Comparison of ENCODE assay signal across 26 cellular contexts in the genomic region with DNA sequence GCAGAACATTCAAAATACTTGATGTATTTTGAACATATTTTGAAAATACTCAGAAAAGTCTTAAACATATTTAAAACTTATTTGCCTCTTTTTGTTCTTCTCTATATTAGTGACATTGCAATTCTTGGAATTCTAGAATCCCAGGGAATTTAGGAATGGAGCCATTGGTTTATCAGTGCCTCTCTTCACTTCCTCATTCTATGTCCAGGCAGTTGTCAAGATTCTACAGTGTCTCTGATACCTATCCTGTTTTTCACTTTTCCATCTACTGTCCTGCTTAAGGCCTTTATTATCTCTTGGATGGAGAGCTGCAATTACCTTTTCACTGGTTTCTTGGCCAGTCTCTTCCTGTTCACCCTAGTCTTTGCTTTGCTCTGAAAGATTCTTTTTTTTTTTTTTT.
DNase-seq lines count a peak whose midpoint lies in the region; ATAC-seq and TF ChIP-seq lines count a peak whose summit lies in the region.
"Had no signal": no experiment of that assay in that cellular context is flagged by ENCODE, and none has a peak within 500 bp of the region (broad histone marks: within the 10 kb centered on the region; RNA-seq: fewer than 3 reads in every experiment).

No MANE protein-coding gene starts in this region.

- peak overlapping the region; percentile 42 for H3K27ac Mint-ChIP-seq in memory B cell
- no peak overlapping the region for H3K27ac Mint-ChIP-seq in naive thymus-derived CD8-positive, alpha-beta T cell
- H3K27ac Mint-ChIP-seq: HFFc6, IgD-negative memory B cell had no signal

- POLR2A ChIA-PET in naive thymus-derived CD8-positive, alpha-beta T cell (lab: Charles Lee): no interaction called here
- POLR2A ChIA-PET in HEK293T (lab: Yijun Ruan, JAX): no interaction called here

- H3K4me1 Mint-ChIP-seq in memory B cell: peaks cover 4% of the 10 kb centered on the region
- no peaks in the 10 kb centered on the region for H3K4me1 Mint-ChIP-seq in naive thymus-derived CD8-positive, alpha-beta T cell

- peaks cover 34% of the 10 kb centered on the region for H3K4me1 ChIP-seq in cardiac muscle cell (ENCODE audit: low read depth)
- H3K4me1 ChIP-seq in heart right ventricle: peaks cover 0 to 38% (median 20%) of the 10 kb centered on the region in 9 donors
- H3K4me1 ChIP-seq in tibial artery: peaks cover 0 to 34% (median 6%) of the 10 kb centered on the region in 4 donors
- H3K4me1 ChIP-seq: Peyer's patch, SJSA1 had no signal

- TF ChIP-seq CTCF in cardiac muscle cell (IDR thresholded peaks at IDR 0.05; ENCODE audit: low read depth, low read length) (no peak), heart right ventricle (IDR thresholded peaks at IDR 0.05) (no peak), tibial artery (IDR thresholded peaks at IDR 0.05) (no peak)

- H3K4me3 ChIP-seq in cardiac muscle cell: no peak overlapping the region
- no peak overlapping the region for H3K4me3 ChIP-seq in heart right ventricle
- no peak overlapping the region for H3K4me3 ChIP-seq in tibial artery
- H3K4me3 ChIP-seq: MG63, Peyer's patch, SJSA1 had no signal

- H3K27me3 ChIP-seq in cardiac muscle cell (no peaks in the 10 kb centered on the region), heart right ventricle (no peaks in the 10 kb centered on the region), tibial artery (no peaks in the 10 kb centered on the region)
- H3K27me3 ChIP-seq: MG63, Peyer's patch, SJSA1 had no signal

- intact Hi-C loops in Right ventricle myocardium inferior (cut with DNase I): no loop called here
- intact Hi-C loops in heart right ventricle (cut with DNase I): loop anchor here in 2 of 10 donors (10.0 kb wide), 2 partner anchors 59 to 179 kb away; partner anchors contain the start of genes IFT43 (in 1 of the 2) and TGFB3 (in 1 of the 2)
- intact Hi-C loops in tibial artery (cut with DNase I; ENCODE audit: low total_unique reads): no loop called here

- no peak overlapping the region for H3K4me3 Mint-ChIP-seq in memory B cell
- H3K4me3 Mint-ChIP-seq in naive thymus-derived CD8-positive, alpha-beta T cell: no peak overlapping the region
- H3K4me3 Mint-ChIP-seq: CD8-positive, alpha-beta T cell; HFFc6; IgD-negative memory B cell had no signal

- DNase-seq in cardiac muscle cell (ENCODE audit: low read depth in 1 of 2, low spot score in 1 of 2) (no peak), Right ventricle myocardium inferior (ENCODE audit: missing footprints) (no peak), heart right ventricle (no peak), memory B cell (ENCODE audit: low spot score in 2 of 2) (no peak), tibial artery (no peak), NOMO-1 (lab: John Stamatoyannopoulos, UW; ENCODE audit: unreplicated experiment in 2 of 2) (no peak), HEK293T (ENCODE audit: extremely low spot score) (no peak)
- DNase-seq in naive thymus-derived CD8-positive, alpha-beta T cell: no peak
- DNase-seq: AML-193; C1 segment of cervical spinal cord; Calu3; CD8-positive, alpha-beta T cell; DMS153; GF-D8; H7; HFFc6; MG63; NCI-H1417 treated with DMSO at 0.1 percent for 48 hours; NCI-H187; NCI-H226; NCI-H510A treated with DMSO at 0.1 percent for 48 hours; NCI-H748 treated with DMSO at 0.1 percent for 48 hours; NK-92 treated with Interleukin-12 subunit alpha and Interleukin-12 subunit beta, amount 100 ng/mL, for 24 hours; Peyer's patch had no signal

- CTCF ChIA-PET in HEK293T (lab: Yijun Ruan, JAX): no interaction called here

- no peak for ATAC-seq in Right ventricle myocardium inferior
- ATAC-seq in heart right ventricle: no peak
- no peak for ATAC-seq in memory B cell (ENCODE audit: low read depth)
- no peak for ATAC-seq in naive thymus-derived CD8-positive, alpha-beta T cell
- ATAC-seq: CD8-positive, alpha-beta T cell had no signal

- no peaks in the 10 kb centered on the region for H3K36me3 ChIP-seq in cardiac muscle cell
- peaks cover 0 to 27% (median 0%) of the 10 kb centered on the region in 9 donors for H3K36me3 ChIP-seq in heart right ventricle
- peaks cover 0 to 13% (median 0%) of the 10 kb centered on the region in 3 donors for H3K36me3 ChIP-seq in tibial artery
- H3K36me3 ChIP-seq: MG63, Peyer's patch, SJSA1 had no signal

- no peaks in the 10 kb centered on the region for H3K9me3 Mint-ChIP-seq in memory B cell
- no peaks in the 10 kb centered on the region for H3K9me3 Mint-ChIP-seq in naive thymus-derived CD8-positive, alpha-beta T cell
- H3K9me3 Mint-ChIP-seq: CD8-positive, alpha-beta T cell; HFFc6; IgD-negative memory B cell had no signal

- H3K27ac ChIP-seq in cardiac muscle cell (peak overlapping the region; percentile 82), heart right ventricle (peak overlapping the region in 7 of 10 donors; percentile 12 to 84 (median 69)), tibial artery (peak overlapping the region; percentile 36 to 41)
- H3K27ac ChIP-seq: Peyer's patch, SJSA1 had no signal

- H3K9me3 ChIP-seq in cardiac muscle cell (ENCODE audit: low read depth) (no peaks in the 10 kb centered on the region), heart right ventricle (peaks cover 0 to 2% (median 0%) of the 10 kb centered on the region in 11 donors), tibial artery (no peaks in the 10 kb centered on the region)
- H3K9me3 ChIP-seq: MG63, Peyer's patch, SJSA1 had no signal

- peaks cover 14% of the 10 kb centered on the region for H3K36me3 Mint-ChIP-seq in memory B cell
- H3K36me3 Mint-ChIP-seq in naive thymus-derived CD8-positive, alpha-beta T cell: peaks cover 10 to 54% (median 46%) of the 10 kb centered on the region in 3 donors

- H3K27me3 Mint-ChIP-seq in memory B cell: no peaks in the 10 kb centered on the region
- no peaks in the 10 kb centered on the region for H3K27me3 Mint-ChIP-seq in naive thymus-derived CD8-positive, alpha-beta T cell
- H3K27me3 Mint-ChIP-seq: IgD-negative memory B cell had no signal

TF ChIP-seq in HEK293T, 16 proteins besides CTCF, POLR2A, EP300 and RAD21:
- TF ChIP-seq NFRKB (IDR thresholded peaks at IDR 0.05) (no peak), CTBP1 (IDR thresholded peaks at IDR 0.05; ENCODE audit: borderline replicate concordance) (no peak)
